In genomic region chr11:11978792-11979486, GRCh38 we compare ENCODE assay signal across 10 cellular contexts. TPM values are rescaled to one million over a fixed set of nuclear protein-coding genes. Genes with fewer than 3 reads are reported as not detected.
DNase-seq lines count a peak whose midpoint lies in the region; ATAC-seq, FAIRE-seq and TF ChIP-seq lines count a peak whose summit lies in the region.
"Had no signal": no experiment of that assay in that cellular context is flagged by ENCODE, and none has a peak within 500 bp of the region (broad histone marks: within the 10 kb centered on the region; RNA-seq: fewer than 3 reads in every experiment).

No MANE protein-coding gene starts in this region.

- H3K9me3 ChIP-seq in pancreas, result no peaks in the 10 kb centered on the region

- peaks cover 0 to 5% (median 0%) of the 10 kb centered on the region in 3 donors for H3K4me1 ChIP-seq in pancreas

- 56 to 62% methylated on average over 13 of the region's 13 CpGs for WGBS in pancreas, 2 donors

- DNase-seq in COR-L47 (lab: John Stamatoyannopoulos, UW), result peak; percentile 35
- DNase-seq in RCC 7860 (ENCODE audit: low spot score), result peak; percentile 64
- DNase-seq in fibroblast of mammary gland (ENCODE audit: low read depth), result peak; percentile 79
- DNase-seq in pancreas, result peak in 3 of 6 donors; percentile 31 to 47 (median 38)
- DNase-seq in HPDE6-E6E7 (ENCODE audit: extremely low spot score), result no peak
- DNase-seq: DMS53; NK-92 treated with Interleukin-12 subunit alpha and Interleukin-12 subunit beta, amount 100 ng/mL, for 24 hours had no signal

- intact Hi-C loops in pancreas (cut with DNase I), result no loop called here

- H3K27ac ChIP-seq in pancreas, result no peak overlapping the region

- TF ChIP-seq CTCF in fibroblast of mammary gland (conservative IDR thresholded peaks at IDR 0.05; ENCODE audit: control insufficient read depth, insufficient read depth, low read depth, low read length) (no peak), pancreas (IDR thresholded peaks at IDR 0.05) (no peak)

- no peaks in the 10 kb centered on the region for H3K27me3 ChIP-seq in pancreas

- ATAC-seq in pancreas (peak; percentile 21 to 42 (median 41)), HG03442 (IDR thresholded peaks at IDR 0.05; ENCODE audit: unreplicated experiment) (no peak), GM18861 (IDR thresholded peaks at IDR 0.05; ENCODE audit: unreplicated experiment) (no peak), HG03460 (IDR thresholded peaks at IDR 0.05; ENCODE audit: unreplicated experiment) (no peak)

- H3K36me3 ChIP-seq in pancreas, result no peaks in the 10 kb centered on the region

- H3K4me3 ChIP-seq in fibroblast of mammary gland (ENCODE audit: control insufficient read depth, low read depth, low read length) (no peak overlapping the region), pancreas (no peak overlapping the region)

- FAIRE-seq in RCC 7860 (lab: Jason Lieb, UNC), result no peak
- FAIRE-seq in pancreas (lab: Jason Lieb, UNC), result no peak

RNA-seq across cellular contexts. Expression of gene DKK3, which starts 29.5 kb away (rescaled TPM):
- total RNA-seq in pancreas, result 10 to 100 TPM in 1 of 6 donors, 1 to 10 TPM in 5; 3.9 to 10.5 (median 5.8) TPM
- polyA plus RNA-seq in pancreas, result 1 to 10 TPM; 2.7 to 9.1 TPM

Comparison
In these comparisons a context has a peak if more than half of its experiments do, and no peak if none do; other contexts are left out.
1. ATAC-seq: peak in pancreas (4 of 4); none in HG03442 (single experiment), GM18861 (single experiment) and HG03460 (single experiment).